ENCODE assay signal across 1 cellular context in the genomic region with DNA sequence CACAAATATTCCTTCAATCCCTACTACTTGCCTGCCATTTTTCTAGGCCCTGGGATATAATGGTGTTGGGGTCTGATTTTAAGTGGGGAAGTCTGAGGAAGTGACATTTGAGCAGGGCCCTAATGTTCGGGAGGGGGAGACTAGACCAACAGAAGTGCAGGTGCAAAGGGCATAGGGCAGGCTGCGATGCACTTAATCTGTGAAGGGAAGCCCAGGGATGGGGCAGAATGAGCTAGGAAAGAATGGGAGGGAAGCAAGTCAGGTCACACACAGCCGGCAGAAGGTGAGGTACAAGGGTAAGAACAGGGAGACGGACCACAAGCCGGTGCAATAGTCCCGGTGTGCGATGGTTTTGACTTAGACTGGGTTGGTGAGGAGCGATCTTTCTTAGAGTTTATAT.
TF ChIP-seq lines count a peak whose summit lies in the region.

No MANE protein-coding gene starts in this region.

TF ChIP-seq in HepG2, 621 proteins besides CTCF, POLR2A, EP300 and RAD21 (continued from another document):
- peak; percentile 56; the same call in 1 of the 2 replicates for TF ChIP-seq ZMYM3 (CRISPR knock-in tag; IDR thresholded peaks at IDR 0.05)
- TF ChIP-seq CC2D1A (CRISPR knock-in tag; IDR thresholded peaks at IDR 0.05): no peak
- no peak for TF ChIP-seq ZBTB42 (CRISPR knock-in tag; IDR thresholded peaks at IDR 0.05)
- TF ChIP-seq NAIF1 (CRISPR knock-in tag; IDR thresholded peaks at IDR 0.05; ENCODE audit: borderline replicate concordance): no peak
- no peak for TF ChIP-seq PCBP1 (IDR thresholded peaks at IDR 0.05; ENCODE audit: borderline replicate concordance, low read depth, low read length)
- TF ChIP-seq GABPB1 (CRISPR knock-in tag; IDR thresholded peaks at IDR 0.05): no peak
- no peak for TF ChIP-seq ZSCAN31 (CRISPR knock-in tag; IDR thresholded peaks at IDR 0.05; ENCODE audit: low read depth)
- no peak for TF ChIP-seq KLF15 (CRISPR knock-in tag; IDR thresholded peaks at IDR 0.05; ENCODE audit: borderline replicate concordance)
- peak; percentile 63; the same call in 1 of the 2 replicates for TF ChIP-seq ZNF431 (CRISPR knock-in tag; IDR thresholded peaks at IDR 0.05; ENCODE audit: borderline replicate concordance, low read depth)
- TF ChIP-seq ZNF543 (CRISPR knock-in tag; IDR thresholded peaks at IDR 0.05): no peak
- 0 out of 2 replicates have a peak, but pooled peaks have one; percentile 36 for TF ChIP-seq MEIS1 (CRISPR knock-in tag; IDR thresholded peaks at IDR 0.05; ENCODE audit: borderline replicate concordance)
- TF ChIP-seq, protein P1, sequence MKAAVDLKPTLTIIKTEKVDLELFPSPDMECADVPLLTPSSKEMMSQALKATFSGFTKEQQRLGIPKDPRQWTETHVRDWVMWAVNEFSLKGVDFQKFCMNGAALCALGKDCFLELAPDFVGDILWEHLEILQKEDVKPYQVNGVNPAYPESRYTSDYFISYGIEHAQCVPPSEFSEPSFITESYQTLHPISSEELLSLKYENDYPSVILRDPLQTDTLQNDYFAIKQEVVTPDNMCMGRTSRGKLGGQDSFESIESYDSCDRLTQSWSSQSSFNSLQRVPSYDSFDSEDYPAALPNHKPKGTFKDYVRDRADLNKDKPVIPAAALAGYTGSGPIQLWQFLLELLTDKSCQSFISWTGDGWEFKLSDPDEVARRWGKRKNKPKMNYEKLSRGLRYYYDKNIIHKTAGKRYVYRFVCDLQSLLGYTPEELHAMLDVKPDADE (CRISPR knock-in tag; IDR thresholded peaks at IDR 0.05): no peak
- TF ChIP-seq ZNF44 (CRISPR knock-in tag; IDR thresholded peaks at IDR 0.05): no peak
- no peak for TF ChIP-seq ASH2L (IDR thresholded peaks at IDR 0.05; ENCODE audit: insufficient read length, low read depth, low read length)
- TF ChIP-seq ZNF772 (CRISPR knock-in tag; IDR thresholded peaks at IDR 0.05): no peak
- no peak for TF ChIP-seq ZFP82 (CRISPR knock-in tag; IDR thresholded peaks at IDR 0.05; ENCODE audit: borderline replicate concordance)
- TF ChIP-seq ELF4 (CRISPR knock-in tag; IDR thresholded peaks at IDR 0.05; ENCODE audit: borderline replicate concordance): no peak
- TF ChIP-seq ZNF275 (CRISPR knock-in tag; IDR thresholded peaks at IDR 0.05; ENCODE audit: borderline replicate concordance): no peak
- TF ChIP-seq RBM22 (optimal IDR thresholded peaks at IDR 0.05; ENCODE audit: low read length): no peak
- no peak for TF ChIP-seq ZNF263 (CRISPR knock-in tag; IDR thresholded peaks at IDR 0.05)
- TF ChIP-seq ZNF792 (CRISPR knock-in tag; IDR thresholded peaks at IDR 0.05): no peak
- TF ChIP-seq ADNP (CRISPR knock-in tag; IDR thresholded peaks at IDR 0.05): no peak
- TF ChIP-seq ZNF562 (CRISPR knock-in tag; IDR thresholded peaks at IDR 0.05; ENCODE audit: borderline replicate concordance): no peak
- no peak for TF ChIP-seq MIER2 (CRISPR knock-in tag; IDR thresholded peaks at IDR 0.05)
- TF ChIP-seq ZNF30 (CRISPR knock-in tag; IDR thresholded peaks at IDR 0.05): no peak
- TF ChIP-seq ZMYM4 (CRISPR knock-in tag; IDR thresholded peaks at IDR 0.05): 0 out of 2 replicates have a peak, but pooled peaks have one; percentile 29
- TF ChIP-seq HDAC2 (CRISPR knock-in tag; IDR thresholded peaks at IDR 0.05): no peak
- no peak for TF ChIP-seq ZFYVE20 (CRISPR knock-in tag; IDR thresholded peaks at IDR 0.05; ENCODE audit: borderline replicate concordance, low read depth)
- no peak for TF ChIP-seq RXRA (CRISPR knock-in tag; IDR thresholded peaks at IDR 0.05)
- no peak for TF ChIP-seq ZFP90 (CRISPR knock-in tag; IDR thresholded peaks at IDR 0.05; ENCODE audit: borderline replicate concordance)
- TF ChIP-seq ZNF281 (CRISPR knock-in tag; IDR thresholded peaks at IDR 0.05; ENCODE audit: borderline replicate concordance): no peak
- TF ChIP-seq SP1 (IDR thresholded peaks at IDR 0.05): no peak
- TF ChIP-seq SP1 (CRISPR knock-in tag; IDR thresholded peaks at IDR 0.05): no peak
- no peak for TF ChIP-seq ZNF142 (CRISPR knock-in tag; IDR thresholded peaks at IDR 0.05)
- no peak for TF ChIP-seq SP140L (CRISPR knock-in tag; IDR thresholded peaks at IDR 0.05; ENCODE audit: borderline replicate concordance)
- TF ChIP-seq SALL1 (CRISPR knock-in tag; IDR thresholded peaks at IDR 0.05): 0 out of 2 replicates have a peak, but pooled peaks have one; percentile 9
- peak; percentile 55 for TF ChIP-seq PAXIP1 (CRISPR knock-in tag; conservative IDR thresholded peaks at IDR 0.05)
- TF ChIP-seq ZNF207 (IDR thresholded peaks at IDR 0.05; ENCODE audit: borderline replicate concordance): no peak
- no peak for TF ChIP-seq FOXO1 (CRISPR knock-in tag; IDR thresholded peaks at IDR 0.05)
- TF ChIP-seq, protein P2, sequence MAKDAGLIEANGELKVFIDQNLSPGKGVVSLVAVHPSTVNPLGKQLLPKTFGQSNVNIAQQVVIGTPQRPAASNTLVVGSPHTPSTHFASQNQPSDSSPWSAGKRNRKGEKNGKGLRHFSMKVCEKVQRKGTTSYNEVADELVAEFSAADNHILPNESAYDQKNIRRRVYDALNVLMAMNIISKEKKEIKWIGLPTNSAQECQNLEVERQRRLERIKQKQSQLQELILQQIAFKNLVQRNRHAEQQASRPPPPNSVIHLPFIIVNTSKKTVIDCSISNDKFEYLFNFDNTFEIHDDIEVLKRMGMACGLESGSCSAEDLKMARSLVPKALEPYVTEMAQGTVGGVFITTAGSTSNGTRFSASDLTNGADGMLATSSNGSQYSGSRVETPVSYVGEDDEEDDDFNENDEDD (CRISPR knock-in tag; IDR thresholded peaks at IDR 0.05; ENCODE audit: borderline replicate concordance): no peak
- no peak for TF ChIP-seq ELK4 (CRISPR knock-in tag; IDR thresholded peaks at IDR 0.05; ENCODE audit: borderline replicate concordance)
- TF ChIP-seq FOXP4 (CRISPR knock-in tag; IDR thresholded peaks at IDR 0.05): no peak
- TF ChIP-seq TGIF2 (CRISPR knock-in tag; IDR thresholded peaks at IDR 0.05): no peak
